ENCODE assay signal across 8 cellular contexts in the genomic region with DNA sequence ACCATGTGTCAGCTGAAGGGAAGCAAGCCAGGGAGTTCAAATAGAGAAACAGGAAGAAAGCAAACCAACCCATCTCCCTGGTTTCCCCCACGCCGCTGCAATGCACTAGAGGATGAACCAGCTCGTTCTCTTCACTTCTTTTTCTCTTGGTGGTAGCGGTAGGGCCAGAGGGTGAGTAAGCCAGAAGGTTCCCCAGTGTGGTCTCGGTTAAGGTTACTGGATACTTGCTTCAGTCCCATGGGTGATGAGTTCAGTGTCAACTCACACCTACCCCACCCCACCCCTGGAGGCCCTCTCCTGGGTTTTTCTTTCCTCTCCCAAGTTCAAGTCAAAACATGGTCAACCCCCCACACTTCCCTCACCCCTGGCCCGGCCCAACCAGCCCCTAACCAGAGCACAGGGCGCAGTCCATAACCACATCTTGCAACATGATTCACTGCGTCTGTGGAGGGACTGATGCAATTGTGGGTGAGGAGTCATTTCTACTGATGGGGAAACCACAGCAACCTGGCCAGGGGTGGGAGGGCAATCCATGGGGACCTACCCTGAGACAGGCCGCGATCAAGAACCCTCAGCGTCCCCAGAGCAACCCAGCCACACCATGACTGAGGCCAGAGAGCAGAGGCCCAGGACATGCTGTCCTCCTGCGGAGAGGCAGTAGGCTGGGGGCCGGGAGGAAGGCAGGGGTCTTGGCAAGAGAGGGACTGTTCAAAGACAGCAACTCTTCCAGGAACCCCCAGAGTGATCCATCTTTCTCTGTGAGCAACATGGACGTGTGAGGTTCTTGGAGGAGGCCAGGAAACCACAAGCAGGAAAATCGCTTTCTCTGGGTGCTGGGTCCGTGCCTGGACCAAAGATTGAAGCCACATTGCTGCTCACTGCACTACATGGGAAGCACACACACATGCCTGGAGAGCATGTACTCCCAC.
DNase-seq lines count a peak whose midpoint lies in the region; ATAC-seq and TF ChIP-seq lines count a peak whose summit lies in the region.

No MANE protein-coding gene starts in this region.

- no peak overlapping the region for H3K27ac ChIP-seq in CD8-positive, alpha-beta T cell (ENCODE audit: low read depth, low read length)
- H3K27ac ChIP-seq in heart right ventricle = peak overlapping the region in 1 of 10 donors; percentile 80

- CTCF ChIA-PET in CD8-positive, alpha-beta T cell (lab: Charles Lee) = interaction anchor here (0.9 to 4.4 kb wide), 27 partner anchors 11 to 1012 kb away, joined by 3 to 43 read pairs (median 4); no protein-coding TSS in a partner anchor

- no peak overlapping the region for H3K4me3 ChIP-seq in CD8-positive, alpha-beta T cell (ENCODE audit: low read depth, low read length)
- no peak overlapping the region for H3K4me3 ChIP-seq in heart right ventricle

- H3K27me3 ChIP-seq in CD8-positive, alpha-beta T cell (ENCODE audit: insufficient read depth, low read length) = no peaks in the 10 kb centered on the region
- H3K27me3 ChIP-seq in heart right ventricle = peaks cover 0 to 4% (median 0%) of the 10 kb centered on the region in 7 donors

- no peaks in the 10 kb centered on the region for H3K36me3 ChIP-seq in CD8-positive, alpha-beta T cell (ENCODE audit: insufficient read depth, low read length)
- H3K36me3 ChIP-seq in heart right ventricle = no peaks in the 10 kb centered on the region

- peaks cover 53% of the 10 kb centered on the region for H3K4me1 Mint-ChIP-seq in CD8-positive, alpha-beta T cell (ENCODE audit: low read depth)

- H3K27ac Mint-ChIP-seq in CD8-positive, alpha-beta T cell = no peak overlapping the region

- no peak overlapping the region for H3K4me3 Mint-ChIP-seq in CD8-positive, alpha-beta T cell

- peaks cover 35% of the 10 kb centered on the region for H3K4me1 ChIP-seq in CD8-positive, alpha-beta T cell (ENCODE audit: insufficient read depth, low read length)
- peaks cover 0 to 68% (median 0%) of the 10 kb centered on the region in 9 donors for H3K4me1 ChIP-seq in heart right ventricle

- H3K36me3 Mint-ChIP-seq in CD8-positive, alpha-beta T cell = no peaks in the 10 kb centered on the region

- peak in 6 of 7 experiments; percentile 31 to 75 (median 58) for DNase-seq in CD8-positive, alpha-beta T cell
- DNase-seq in HS-27A (ENCODE audit: low read depth) (peak; percentile 85), heart right ventricle (no peak), epidermal melanocyte (ENCODE audit: insufficient read length, low spot score) (no peak), NCI-H1694 (lab: John Stamatoyannopoulos, UW) (no peak)
- peak; percentile 90 for DNase-seq in activated CD8-positive, alpha-beta memory T cell treated with anti-CD3 and anti-CD28 coated beads for 24 hours
- peak; percentile 46 for DNase-seq in stimulated activated CD8-positive, alpha-beta memory T cell treated with anti-CD3 and anti-CD28 coated beads, Interleukin-7, amount 100 ng/mL, for 24 hours (ENCODE audit: low read depth)

- peaks cover 9% of the 10 kb centered on the region for H3K27me3 Mint-ChIP-seq in CD8-positive, alpha-beta T cell (ENCODE audit: low read depth)

- intact Hi-C loops in CD8-positive, alpha-beta T cell (cut with DNase I, micrococcal nuclease) = loop anchor here (5.0 to 10.0 kb wide), 3 partner anchors 182 to 964 kb away; no protein-coding TSS in a partner anchor
- intact Hi-C loops in heart right ventricle (cut with DNase I) = loop anchor here in 9 of 10 donors (2.0 to 10.0 kb wide), 9 partner anchors 754 to 1012 kb away; no protein-coding TSS in a partner anchor

- no peak for TF ChIP-seq CTCF in CD8-positive, alpha-beta T cell (IDR thresholded peaks at IDR 0.05)
- TF ChIP-seq CTCF in heart right ventricle (IDR thresholded peaks at IDR 0.05) = no peak

- no peaks in the 10 kb centered on the region for H3K9me3 ChIP-seq in CD8-positive, alpha-beta T cell (ENCODE audit: low read length)
- H3K9me3 ChIP-seq in heart right ventricle = no peaks in the 10 kb centered on the region

- H3K9me3 Mint-ChIP-seq in CD8-positive, alpha-beta T cell = no peaks in the 10 kb centered on the region

- POLR2A ChIA-PET in CD8-positive, alpha-beta T cell (lab: Charles Lee) = interaction anchor here (0.7 to 0.9 kb wide), 2 partner anchors 12 to 365 kb away, joined by 3 to 4 read pairs; no protein-coding TSS in a partner anchor

- WGBS in heart right ventricle, 2 donors = 82 to 83% methylated on average over 16 of the region's 16 CpGs

- peak; percentile 73 for ATAC-seq in CD8-positive, alpha-beta T cell
- ATAC-seq in GM21390 (IDR thresholded peaks at IDR 0.05; ENCODE audit: unreplicated experiment) (peak; percentile 60), heart right ventricle (peak in 7 of 8 donors; percentile 20 to 72 (median 41))

Comparison
In these comparisons a context has a peak if more than half of its experiments do, and no peak if none do; other contexts are left out.
1. DNase-seq: peak in CD8-positive, alpha-beta T cell (6 of 7), HS-27A (single experiment), activated CD8-positive, alpha-beta memory T cell treated with anti-CD3 and anti-CD28 coated beads for 24 hours (single experiment) and stimulated activated CD8-positive, alpha-beta memory T cell treated with anti-CD3 and anti-CD28 coated beads, Interleukin-7, amount 100 ng/mL, for 24 hours (single experiment); none in heart right ventricle (0 of 2), epidermal melanocyte (single experiment) and NCI-H1694 (single experiment).
2. Peak in every context shown above with its lines, with median percentiles within 50 percentile points of each other: ATAC-seq.